ENCODE assay signal across 24 cellular contexts in the genomic region with DNA sequence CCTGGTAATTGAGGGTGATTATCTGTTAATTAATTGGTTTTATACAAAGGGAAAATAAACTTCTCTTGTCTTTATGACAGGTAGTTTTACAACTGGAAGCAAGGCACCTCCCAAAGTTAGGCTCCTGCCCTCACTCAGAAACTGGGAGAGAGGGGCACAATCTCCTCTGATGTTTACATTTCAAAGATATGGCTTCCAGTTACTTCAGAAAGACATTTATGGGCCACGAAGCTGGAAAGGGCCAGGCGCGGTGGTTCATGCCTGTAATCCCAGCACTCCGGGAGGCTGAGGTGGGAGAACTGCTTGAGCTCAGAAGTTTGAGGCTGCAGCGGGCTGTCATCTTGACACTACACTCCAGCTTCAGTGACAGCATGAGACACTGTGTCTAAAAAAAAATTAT.
DNase-seq lines count a peak whose midpoint lies in the region; ATAC-seq, FAIRE-seq and TF ChIP-seq lines count a peak whose summit lies in the region.
"Had no signal": no experiment of that assay in that cellular context is flagged by ENCODE, and none has a peak within 500 bp of the region (broad histone marks: within the 10 kb centered on the region; RNA-seq: fewer than 3 reads in every experiment).

No MANE protein-coding gene starts in this region.

- H3K9ac ChIP-seq in KMS-11 (no peak overlapping the region), GM12878 (ENCODE audit: control insufficient read depth, insufficient read depth, low read length) (no peak overlapping the region)
- H3K9ac ChIP-seq: BLaER1 had no signal

- H3K4me3 Mint-ChIP-seq in activated T-helper 2 cell treated with anti-CD3 and anti-CD28 coated beads, Interferon-gamma antibody, Interleukin-2, Interleukin-4, amounts not matched to agents 10 μg/mL and 5 μg/mL and 100 μg/mL, durations not matched to agents 14 hours and 24 hours and 36 hours (ENCODE audit: low read depth) = no peak overlapping the region
- H3K4me3 Mint-ChIP-seq: CD14-positive monocyte; CD4-positive, alpha-beta memory T cell; CD4-positive, CD25-positive, alpha-beta regulatory T cell; CD8-positive, alpha-beta memory T cell had no signal

- peak overlapping the region; percentile 91; the same call in 1 of the 2 replicates for H3K27ac ChIP-seq in KMS-11
- H3K27ac ChIP-seq in GM12878 (ENCODE audit: control insufficient read depth, insufficient read depth) = peak overlapping the region; percentile 97
- H3K27ac ChIP-seq: BLaER1 had no signal

- H4K20me1 ChIP-seq in KMS-11 (ENCODE audit: insufficient read depth) (no peaks in the 10 kb centered on the region), GM12878 (ENCODE audit: control insufficient read depth, insufficient read depth) (no peaks in the 10 kb centered on the region)
- H4K20me1 ChIP-seq: BLaER1 had no signal

- DNase-seq in GM12878 (ENCODE audit: low read depth, low spot score) = no peak
- no peak for DNase-seq in activated T-helper 2 cell treated with anti-CD3 and anti-CD28 coated beads, Interferon-gamma antibody, Interleukin-2, Interleukin-4, amounts not matched to agents 10 μg/mL and 5 μg/mL and 100 μg/mL, durations not matched to agents 14 hours and 24 hours and 36 hours (ENCODE audit: low spot score)
- DNase-seq: 8988T; ACHN; BE2C; C1 segment of cervical spinal cord; CD4-positive, alpha-beta memory T cell; CD4-positive, CD25-positive, alpha-beta regulatory T cell; CD8-positive, alpha-beta memory T cell; COR-L47; DMS 273 treated with DMSO at 0.1 percent for 48 hours; DMS153; DMS53; DMS79; DND-41; EL; GDM1 had no signal

- H3K36me3 Mint-ChIP-seq in activated T-helper 2 cell treated with anti-CD3 and anti-CD28 coated beads, Interferon-gamma antibody, Interleukin-2, Interleukin-4, amounts not matched to agents 10 μg/mL and 5 μg/mL and 100 μg/mL, durations not matched to agents 14 hours and 24 hours and 36 hours (ENCODE audit: low read depth) = no peaks in the 10 kb centered on the region
- H3K36me3 Mint-ChIP-seq: CD14-positive monocyte; CD4-positive, alpha-beta memory T cell; CD4-positive, CD25-positive, alpha-beta regulatory T cell; CD8-positive, alpha-beta memory T cell had no signal

- 88% methylated on average over 5 of the region's 5 CpGs for WGBS in GM12878 (ENCODE audit: insufficient coverage, insufficient replicate concordance, low lambda C conversion rate, missing lambda C conversion rate)

- FAIRE-seq in GM12878 (lab: Jason Lieb, UNC) = no peak
- FAIRE-seq: A204.1, GM12891 had no signal

- intact Hi-C loops in GM12878 (cut with micrococcal nuclease; ENCODE audit: unreplicated experiment) = no loop called here
- intact Hi-C loops in activated T-helper 2 cell treated with anti-CD3 and anti-CD28 coated beads, Interferon-gamma antibody, Interleukin-2, Interleukin-4, amounts not matched to agents 10 μg/mL and 5 μg/mL and 100 μg/mL, durations not matched to agents 14 hours and 24 hours and 36 hours (cut with micrococcal nuclease) = no loop called here

- CTCF ChIA-PET in GM12878 (lab: Yijun Ruan, JAX) = interaction anchor here (0.6 to 22.2 kb wide), 4 partner anchors 14 to 165 kb away, joined by 3 to 581 read pairs (median 151); no protein-coding TSS in a partner anchor

- RAD21 ChIA-PET in GM12878 (lab: Charles Lee; ENCODE audit: unreplicated experiment) = interaction anchor here (1.1 to 10.7 kb wide), 3 partner anchors 13 to 28 kb away, joined by 4 to 147 read pairs (median 12); no protein-coding TSS in a partner anchor

- TF ChIP-seq RAD21 in GM12878 (IDR thresholded peaks at IDR 0.05; ENCODE audit: insufficient read depth, low read depth, low read length) = no peak

- ATAC-seq in GM12878 (no peak), GM18907 (IDR thresholded peaks at IDR 0.05; ENCODE audit: unreplicated experiment) (no peak), SK-N-SH treated with all-trans-retinoic acid at 6 μM for 48 hours (no peak)

- peaks cover 10% of the 10 kb centered on the region for H3K4me1 Mint-ChIP-seq in activated T-helper 2 cell treated with anti-CD3 and anti-CD28 coated beads, Interferon-gamma antibody, Interleukin-2, Interleukin-4, amounts not matched to agents 10 μg/mL and 5 μg/mL and 100 μg/mL, durations not matched to agents 14 hours and 24 hours and 36 hours (ENCODE audit: low read depth)

- TF ChIP-seq POLR2A in GM12878 (IDR thresholded peaks at IDR 0.05; ENCODE audit: low read depth, low read length) = no peak

- no peaks in the 10 kb centered on the region; the same call in 2 of the 3 replicates for H3K9me3 ChIP-seq in GM12878 (replicated peaks; ENCODE audit: control insufficient read depth, insufficient read depth, low read length)
- H3K9me3 ChIP-seq: BE2C, BLaER1 had no signal

- H2AFZ ChIP-seq in KMS-11 (ENCODE audit: low read depth) (no peak overlapping the region), GM12878 (ENCODE audit: control insufficient read depth, low read depth, low read length) (no peak overlapping the region)

- H3K4me3 ChIP-seq in KMS-11 (IDR thresholded peaks at IDR 0.05; ENCODE audit: insufficient read depth, low read depth, low read length) = no peak overlapping the region
- no peak overlapping the region for H3K4me3 ChIP-seq in GM12878
- H3K4me3 ChIP-seq: BLaER1 had no signal

- POLR2A ChIA-PET in GM12878 (lab: Charles Lee) = interaction anchor here (0.7 to 1.5 kb wide), 5 partner anchors 14 to 288 kb away, joined by 3 to 8 read pairs (median 3); no protein-coding TSS in a partner anchor

- H3K4me2 ChIP-seq in KMS-11 = peak overlapping the region; percentile 77; the same call in 1 of the 2 replicates
- no peak overlapping the region for H3K4me2 ChIP-seq in GM12878 (ENCODE audit: control insufficient read depth, insufficient read depth)
- H3K4me2 ChIP-seq: BLaER1 had no signal

- SMC1A ChIA-PET in GM12878 (lab: Charles Lee; ENCODE audit: uncharacterized antibody, unreplicated experiment) = interaction anchor here (1.1 to 12.8 kb wide), 6 partner anchors 10 to 44 kb away, joined by 3 to 236 read pairs (median 12); no protein-coding TSS in a partner anchor

- in situ Hi-C loops in GM12878 (cut with MboI) = no loop called here

- H3K4me1 ChIP-seq in KMS-11 (ENCODE audit: low read depth, poor library complexity, severe bottlenecking) = peaks cover 58% of the 10 kb centered on the region
- H3K4me1 ChIP-seq in GM12878 (ENCODE audit: control insufficient read depth, insufficient read depth, low read length) = peaks cover 51% of the 10 kb centered on the region
- H3K4me1 ChIP-seq: BE2C, BLaER1 had no signal

- H3K27me3 ChIP-seq in KMS-11 (ENCODE audit: insufficient read depth, low read depth) = no peaks in the 10 kb centered on the region
- H3K27me3 ChIP-seq in GM12878 (replicated peaks in 1 of 2; ENCODE audit: control insufficient read depth in 2 of 2, insufficient read depth in 2 of 2, low read length in 1 of 2) = no peaks in the 10 kb centered on the region
- H3K27me3 ChIP-seq: BE2C, BLaER1 had no signal

- no peaks in the 10 kb centered on the region for H3K79me2 ChIP-seq in KMS-11 (ENCODE audit: insufficient read depth, low read depth)
- H3K79me2 ChIP-seq in GM12878 (ENCODE audit: control insufficient read depth, insufficient read depth, low read length) = no peaks in the 10 kb centered on the region

- H3K9me3 Mint-ChIP-seq in activated T-helper 2 cell treated with anti-CD3 and anti-CD28 coated beads, Interferon-gamma antibody, Interleukin-2, Interleukin-4, amounts not matched to agents 10 μg/mL and 5 μg/mL and 100 μg/mL, durations not matched to agents 14 hours and 24 hours and 36 hours = no peaks in the 10 kb centered on the region
- H3K9me3 Mint-ChIP-seq: CD14-positive monocyte; CD8-positive, alpha-beta memory T cell had no signal

- no peak overlapping the region for H3K27ac Mint-ChIP-seq in activated T-helper 2 cell treated with anti-CD3 and anti-CD28 coated beads, Interferon-gamma antibody, Interleukin-2, Interleukin-4, amounts not matched to agents 10 μg/mL and 5 μg/mL and 100 μg/mL, durations not matched to agents 14 hours and 24 hours and 36 hours
- H3K27ac Mint-ChIP-seq: CD14-positive monocyte; CD4-positive, alpha-beta memory T cell; CD4-positive, CD25-positive, alpha-beta regulatory T cell; CD8-positive, alpha-beta memory T cell had no signal

- TF ChIP-seq CTCF in KMS-11 (conservative IDR thresholded peaks at IDR 0.05; ENCODE audit: low read depth, low read length) (no peak), GM12878 (IDR thresholded peaks at IDR 0.05 in 2 of 3, conservative IDR thresholded peaks at IDR 0.05 in 1 of 3; ENCODE audit: control insufficient read depth in 2 of 3, extremely low read depth in 1 of 3, insufficient read depth in 1 of 3, low read depth in 3 of 3, low read length in 3 of 3) (no peak)

- BruUV-seq in GM12878 (replicated peaks; lab: Mats Ljungman, UMichigan) = no TSS peak

- TF ChIP-seq EP300 in GM12878 (IDR thresholded peaks at IDR 0.05; ENCODE audit: borderline replicate concordance in 1 of 2, control insufficient read depth in 1 of 2, low read depth in 2 of 2, low read length in 2 of 2) = no peak

- H3K27me3 Mint-ChIP-seq in activated T-helper 2 cell treated with anti-CD3 and anti-CD28 coated beads, Interferon-gamma antibody, Interleukin-2, Interleukin-4, amounts not matched to agents 10 μg/mL and 5 μg/mL and 100 μg/mL, durations not matched to agents 14 hours and 24 hours and 36 hours (ENCODE audit: low read depth) = peaks cover 9% of the 10 kb centered on the region
- H3K27me3 Mint-ChIP-seq: CD4-positive, alpha-beta memory T cell; CD4-positive, CD25-positive, alpha-beta regulatory T cell had no signal

- H3K36me3 ChIP-seq in KMS-11 (ENCODE audit: insufficient read depth) (no peaks in the 10 kb centered on the region), GM12878 (ENCODE audit: control insufficient read depth in 2 of 2, insufficient read depth in 2 of 2, low read length in 1 of 2) (no peaks in the 10 kb centered on the region)
- H3K36me3 ChIP-seq: BE2C, BLaER1 had no signal

TF ChIP-seq in GM12878, 131 proteins besides CTCF, POLR2A, EP300 and RAD21 (continues in another document):
- no peak for TF ChIP-seq MTA2 (IDR thresholded peaks at IDR 0.05; ENCODE audit: low read depth)
- TF ChIP-seq ZBED1 (IDR thresholded peaks at IDR 0.05; ENCODE audit: borderline replicate concordance) = no peak
- TF ChIP-seq KAT2A (conservative IDR thresholded peaks at IDR 0.05; ENCODE audit: control insufficient read depth, low read depth, low read length) = no peak
- no peak for TF ChIP-seq SUPT20H (IDR thresholded peaks at IDR 0.05; ENCODE audit: borderline replicate concordance, control insufficient read depth, low read depth, low read length)
- no peak for TF ChIP-seq POU2F2 (IDR thresholded peaks at IDR 0.05; ENCODE audit: borderline replicate concordance, low read depth, low read length)

TF ChIP-seq in SK-N-SH treated with all-trans-retinoic acid at 6 μM for 48 hours, 23 proteins besides CTCF, POLR2A, EP300 and RAD21 (continues in another document):
- no peak for TF ChIP-seq BACH2 (CRISPR knock-in tag; IDR thresholded peaks at IDR 0.05; ENCODE audit: borderline replicate concordance)
- no peak for TF ChIP-seq ZNF565 (CRISPR knock-in tag; conservative IDR thresholded peaks at IDR 0.05; ENCODE audit: low read depth)
